ENCODE assay signal across 1 cellular context in genomic region chr17:50707296-50708049, GRCh38.
TF ChIP-seq lines count a peak whose summit lies in the region.

Gene ANKRD40, minus strand, starts transcription at chr17:50707914. Its CDS starts 260 bp downstream, at chr17:50707654.

TF ChIP-seq in K562, 482 proteins besides CTCF, POLR2A, EP300 and RAD21 (continued from another document and continues in another):
- TF ChIP-seq TGIF2 (CRISPR knock-in tag; IDR thresholded peaks at IDR 0.05) (no peak), SAFB (IDR thresholded peaks at IDR 0.05; ENCODE audit: borderline replicate concordance, low read depth, low read length) (peak; percentile 77; the same call in 1 of the 2 replicates), HDAC2 (IDR thresholded peaks at IDR 0.05) (0 out of 2 replicates have a peak, but pooled peaks have one; percentile 8), HOMEZ (CRISPR knock-in tag; IDR thresholded peaks at IDR 0.05) (no peak), DACH1 (IDR thresholded peaks at IDR 0.05; ENCODE audit: partially characterized antibody) (no peak), SP1 (CRISPR knock-in tag; IDR thresholded peaks at IDR 0.05) (peak; percentile 68; the same call in 1 of the 2 replicates), DEAF1 (CRISPR knock-in tag; IDR thresholded peaks at IDR 0.05) (peak; percentile 42; the same call in 1 of the 2 replicates), NFIC (IDR thresholded peaks at IDR 0.05) (peak; percentile 3; the same call in 1 of the 2 replicates), MCM2 (IDR thresholded peaks at IDR 0.05; ENCODE audit: low read depth) (no peak), FOXA3 (CRISPR knock-in tag; conservative IDR thresholded peaks at IDR 0.05 in 1 of 2, IDR thresholded peaks at IDR 0.05 in 1 of 2) (0 out of 4 replicates have a peak, but pooled peaks of 1 of the 2 experiments have one; percentile 5), PTRF (tag; IDR thresholded peaks at IDR 0.05) (no peak), TBP (optimal IDR thresholded peaks at IDR 0.05; ENCODE audit: low read depth, low read length) (peak; percentile 82), POLR2H (tag; IDR thresholded peaks at IDR 0.05; ENCODE audit: low read depth) (no peak; the same call in 1 of the 2 replicates), ZHX1 (conservative IDR thresholded peaks at IDR 0.05; ENCODE audit: low read length) (no peak), ZNF41 (CRISPR knock-in tag; conservative IDR thresholded peaks at IDR 0.05) (no peak), ZNF408 (CRISPR knock-in tag; IDR thresholded peaks at IDR 0.05; ENCODE audit: low read depth) (no peak), ZNF518B (CRISPR knock-in tag; IDR thresholded peaks at IDR 0.05) (no peak), PHF20 (IDR thresholded peaks at IDR 0.05; ENCODE audit: partially characterized antibody) (peak; percentile 93), EGR1 (conservative IDR thresholded peaks at IDR 0.05) (peak; percentile 58; the same call in 1 of the 2 replicates), POLR2AphosphoS5 (IDR thresholded peaks at IDR 0.05; ENCODE audit: control insufficient read depth, insufficient read depth, low read depth, low read length) (peak; percentile 71; the same call in 1 of the 2 replicates), MCM7 (IDR thresholded peaks at IDR 0.05) (no peak), ZNF217 (CRISPR knock-in tag; IDR thresholded peaks at IDR 0.05) (no peak), ZNF57 (CRISPR knock-in tag; IDR thresholded peaks at IDR 0.05) (no peak), DIDO1 (tag; IDR thresholded peaks at IDR 0.05; ENCODE audit: low read depth) (peak; percentile 85; the same call in 1 of the 2 replicates), TCF15 (CRISPR knock-in tag; IDR thresholded peaks at IDR 0.05) (no peak), BRCA1 (IDR thresholded peaks at IDR 0.05) (no peak), BRCA1 (CRISPR knock-in tag; IDR thresholded peaks at IDR 0.05) (no peak), CREBBP (IDR thresholded peaks at IDR 0.05; ENCODE audit: low read depth, low read length) (no peak), NFIX (CRISPR knock-in tag; IDR thresholded peaks at IDR 0.05; ENCODE audit: low read depth) (no peak), EP400 (IDR thresholded peaks at IDR 0.05) (peak; percentile 78), MED1 (CRISPR knock-in tag; IDR thresholded peaks at IDR 0.05; ENCODE audit: borderline replicate concordance) (no peak), ZNF561 (CRISPR knock-in tag; conservative IDR thresholded peaks at IDR 0.05) (no peak), MLX (CRISPR knock-in tag; conservative IDR thresholded peaks at IDR 0.05) (peak in 1 of 2 experiments; percentile 56; a peak in 1 of 4 replicates), NBN (IDR thresholded peaks at IDR 0.05; ENCODE audit: low read depth) (peak; percentile 29), TCF7L2 (IDR thresholded peaks at IDR 0.05; ENCODE audit: low read depth, low read length) (0 out of 2 replicates have a peak, but pooled peaks have one; percentile 19), CBX5 (IDR thresholded peaks at IDR 0.05; ENCODE audit: borderline replicate concordance, low read depth) (no peak), POLR3G (IDR thresholded peaks at IDR 0.05; ENCODE audit: extremely low read depth, insufficient read length, insufficient replicate concordance) (no peak), SIN3B (IDR thresholded peaks at IDR 0.05; ENCODE audit: low read depth) (peak; percentile 86), ZBTB17 (CRISPR knock-in tag; IDR thresholded peaks at IDR 0.05) (peak; percentile 64; the same call in 1 of the 2 replicates), ZNF695 (CRISPR knock-in tag; IDR thresholded peaks at IDR 0.05) (no peak), CAMTA2 (CRISPR knock-in tag; conservative IDR thresholded peaks at IDR 0.05) (no peak), HDAC8 (tag; IDR thresholded peaks at IDR 0.05) (peak; percentile 45; the same call in 1 of the 2 replicates), ZBTB12 (CRISPR knock-in tag; IDR thresholded peaks at IDR 0.05) (no peak), HCFC1 (IDR thresholded peaks at IDR 0.05; ENCODE audit: low read depth, low read length) (peak; percentile 86), ZNF696 (CRISPR knock-in tag; conservative IDR thresholded peaks at IDR 0.05) (no peak), CBX1 (IDR thresholded peaks at IDR 0.05; ENCODE audit: low read depth) (peak; percentile 64; the same call in 1 of the 2 replicates), MXD1 (CRISPR knock-in tag; IDR thresholded peaks at IDR 0.05; ENCODE audit: borderline replicate concordance, poor library complexity, severe bottlenecking) (peak; percentile 35), E2F3 (CRISPR knock-in tag; IDR thresholded peaks at IDR 0.05) (0 out of 2 replicates have a peak, but pooled peaks have one; percentile 47), ZNF79 (CRISPR knock-in tag; IDR thresholded peaks at IDR 0.05; ENCODE audit: low read depth) (no peak), ZNF140 (CRISPR knock-in tag; IDR thresholded peaks at IDR 0.05) (no peak), RB1 (IDR thresholded peaks at IDR 0.05; ENCODE audit: low read depth) (peak; percentile 93), LEF1 (IDR thresholded peaks at IDR 0.05) (no peak), ZNF253 (CRISPR knock-in tag; conservative IDR thresholded peaks at IDR 0.05) (no peak), BRD4 (IDR thresholded peaks at IDR 0.05) (no peak), TOE1 (IDR thresholded peaks at IDR 0.05; ENCODE audit: borderline replicate concordance) (no peak), TOE1 (CRISPR knock-in tag; IDR thresholded peaks at IDR 0.05; ENCODE audit: borderline replicate concordance, low read depth) (no peak)
- TF ChIP-seq, protein P1, sequence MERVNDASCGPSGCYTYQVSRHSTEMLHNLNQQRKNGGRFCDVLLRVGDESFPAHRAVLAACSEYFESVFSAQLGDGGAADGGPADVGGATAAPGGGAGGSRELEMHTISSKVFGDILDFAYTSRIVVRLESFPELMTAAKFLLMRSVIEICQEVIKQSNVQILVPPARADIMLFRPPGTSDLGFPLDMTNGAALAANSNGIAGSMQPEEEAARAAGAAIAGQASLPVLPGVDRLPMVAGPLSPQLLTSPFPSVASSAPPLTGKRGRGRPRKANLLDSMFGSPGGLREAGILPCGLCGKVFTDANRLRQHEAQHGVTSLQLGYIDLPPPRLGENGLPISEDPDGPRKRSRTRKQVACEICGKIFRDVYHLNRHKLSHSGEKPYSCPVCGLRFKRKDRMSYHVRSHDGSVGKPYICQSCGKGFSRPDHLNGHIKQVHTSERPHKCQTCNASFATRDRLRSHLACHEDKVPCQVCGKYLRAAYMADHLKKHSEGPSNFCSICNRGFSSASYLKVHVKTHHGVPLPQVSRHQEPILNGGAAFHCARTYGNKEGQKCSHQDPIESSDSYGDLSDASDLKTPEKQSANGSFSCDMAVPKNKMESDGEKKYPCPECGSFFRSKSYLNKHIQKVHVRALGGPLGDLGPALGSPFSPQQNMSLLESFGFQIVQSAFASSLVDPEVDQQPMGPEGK (CRISPR knock-in tag; IDR thresholded peaks at IDR 0.05; ENCODE audit: borderline replicate concordance) = no peak
